17 cellular contexts compared by ENCODE assay signal in the genomic region with DNA sequence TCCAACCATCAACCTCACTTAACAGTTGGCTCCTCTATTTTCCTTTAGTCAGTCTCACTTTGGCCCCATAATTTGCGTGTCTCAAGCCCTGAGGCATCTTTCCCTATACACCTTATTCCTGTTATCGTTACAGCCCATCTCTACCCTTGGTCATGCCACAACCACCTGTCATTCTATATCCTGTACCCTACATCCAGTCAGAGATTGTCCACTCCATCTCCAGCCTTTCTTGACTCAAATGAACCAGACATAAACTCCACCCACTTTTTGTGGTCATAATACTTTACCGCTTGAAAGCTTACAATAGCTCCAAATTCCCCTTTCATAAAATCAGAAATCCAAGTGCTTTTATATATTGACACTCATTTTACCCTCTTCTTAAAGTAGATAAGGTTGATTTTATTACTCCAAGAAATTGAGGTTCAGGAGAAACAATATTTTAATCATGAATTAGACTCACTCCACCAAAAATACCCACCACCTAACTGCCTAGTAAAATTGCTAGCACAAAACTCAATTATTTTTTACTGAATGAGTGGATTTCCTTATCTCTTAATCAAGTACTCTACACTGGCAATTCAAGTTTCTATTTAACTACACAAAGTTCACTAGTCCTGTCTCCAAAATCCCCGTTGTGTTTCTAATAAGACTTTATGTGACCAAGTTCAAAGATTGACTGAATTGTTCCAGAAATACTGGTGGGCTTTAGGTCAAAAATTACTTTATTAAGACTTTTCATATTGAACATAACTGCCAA. TPM values are rescaled to one million over a fixed set of nuclear protein-coding genes. Genes with fewer than 3 reads are reported as not detected.
DNase-seq lines count a peak whose midpoint lies in the region; ATAC-seq and TF ChIP-seq lines count a peak whose summit lies in the region.
"Had no signal": no experiment of that assay in that cellular context is flagged by ENCODE, and none has a peak within 500 bp of the region (broad histone marks: within the 10 kb centered on the region; RNA-seq: fewer than 3 reads in every experiment).

No MANE protein-coding gene starts in this region.

- peaks cover 74% of the 10 kb centered on the region for H3K4me1 Mint-ChIP-seq in activated T-cell treated with anti-CD3 and anti-CD28 coated beads, Interleukin-2, amount 50 U/mL, for 72 hours (ENCODE audit: low read depth)
- H3K4me1 Mint-ChIP-seq in activated CD8-positive, alpha-beta T cell treated with anti-CD3 and anti-CD28 coated beads for 36 hours (ENCODE audit: low read depth) = peaks cover 40% of the 10 kb centered on the region
- H3K4me1 Mint-ChIP-seq in glutamatergic neuron (ENCODE audit: low read depth, unreplicated experiment) = no peaks in the 10 kb centered on the region

- ATAC-seq in activated T-cell treated with anti-CD3 and anti-CD28 coated beads, Interleukin-2, amount 50 U/mL, for 72 hours (replicated peaks in 1 of 2) = peak; percentile 71 to 77
- peak; percentile 47 for ATAC-seq in HG02763 (IDR thresholded peaks at IDR 0.05; ENCODE audit: unreplicated experiment)
- peak; percentile 67 for ATAC-seq in activated CD8-positive, alpha-beta T cell treated with anti-CD3 and anti-CD28 coated beads for 36 hours
- ATAC-seq in stimulated activated naive CD8-positive, alpha-beta T cell treated with anti-CD3 and anti-CD28 coated beads, Interleukin-15, Interleukin-2, amounts not matched to agents 100 U/mL and 50 U/mL, for 24 hours = peak; percentile 69

- no peak for TF ChIP-seq CTCF in activated CD8-positive, alpha-beta T cell treated with anti-CD3 and anti-CD28 coated beads for 36 hours (IDR thresholded peaks at IDR 0.05)
- no peak for TF ChIP-seq CTCF in glutamatergic neuron (IDR thresholded peaks at IDR 0.05; ENCODE audit: partially characterized antibody, unreplicated experiment)

- intact Hi-C loops in activated CD8-positive, alpha-beta T cell treated with anti-CD3 and anti-CD28 coated beads for 36 hours (cut with micrococcal nuclease) = loop anchor here (2.0 kb wide), 1 partner anchor 32 kb away; no protein-coding TSS in a partner anchor
- intact Hi-C loops in posterior cingulate gyrus (cut with DNase I) = no loop called here

- peaks cover 6 to 11% of the 10 kb centered on the region in 2 donors for H3K9me3 Mint-ChIP-seq in activated T-cell treated with anti-CD3 and anti-CD28 coated beads, Interleukin-2, amount 50 U/mL, for 72 hours
- H3K9me3 Mint-ChIP-seq in activated CD8-positive, alpha-beta T cell treated with anti-CD3 and anti-CD28 coated beads for 36 hours = peaks cover 14% of the 10 kb centered on the region
- H3K9me3 Mint-ChIP-seq in glutamatergic neuron (ENCODE audit: unreplicated experiment) = peaks cover 6% of the 10 kb centered on the region

- H3K27me3 Mint-ChIP-seq in activated T-cell treated with anti-CD3 and anti-CD28 coated beads, Interleukin-2, amount 50 U/mL, for 72 hours (ENCODE audit: low read depth) = no peaks in the 10 kb centered on the region
- no peaks in the 10 kb centered on the region for H3K27me3 Mint-ChIP-seq in activated CD8-positive, alpha-beta T cell treated with anti-CD3 and anti-CD28 coated beads for 36 hours
- no peaks in the 10 kb centered on the region for H3K27me3 Mint-ChIP-seq in glutamatergic neuron (ENCODE audit: unreplicated experiment)

- H3K27ac Mint-ChIP-seq in activated T-cell treated with anti-CD3 and anti-CD28 coated beads, Interleukin-2, amount 50 U/mL, for 72 hours = peak overlapping the region; percentile 79
- H3K27ac Mint-ChIP-seq in activated CD8-positive, alpha-beta T cell treated with anti-CD3 and anti-CD28 coated beads for 36 hours = peak overlapping the region; percentile 84
- no peak overlapping the region for H3K27ac Mint-ChIP-seq in glutamatergic neuron (ENCODE audit: unreplicated experiment)

- CTCF ChIA-PET in activated CD8-positive, alpha-beta T cell treated with anti-CD3 and anti-CD28 coated beads for 36 hours (lab: Charles Lee) = interaction anchor here (0.8 to 2.3 kb wide), 5 partner anchors 13 to 114 kb away, joined by 3 to 9 read pairs (median 3); no protein-coding TSS in a partner anchor

- DNase-seq in activated T-cell treated with anti-CD3 and anti-CD28 coated beads, Interleukin-2, amount 50 U/mL, for 72 hours = peak; percentile 24 to 38
- no peak for DNase-seq in activated T-cell treated with anti-CD3 and anti-CD28 coated beads, Interleukin-2, amount 50 U/mL, for 1 hour
- peak; percentile 22 for DNase-seq in activated CD8-positive, alpha-beta T cell treated with anti-CD3 and anti-CD28 coated beads for 36 hours
- no peak for DNase-seq in stimulated activated naive CD8-positive, alpha-beta T cell treated with anti-CD3 and anti-CD28 coated beads, Interleukin-15, Interleukin-2, amounts not matched to agents 100 U/mL and 50 U/mL, for 24 hours
- no peak for DNase-seq in posterior cingulate gyrus
- DNase-seq in NCI-H128 (lab: John Stamatoyannopoulos, UW; ENCODE audit: unreplicated experiment) = no peak
- no peak for DNase-seq in glutamatergic neuron
- DNase-seq: ACHN; activated CD4-positive, CD25-positive, alpha-beta regulatory T cell treated with anti-CD3 and anti-CD28 coated beads, Interleukin-2, amount 50 U/mL, for 72 hours; cortex of kidney; DMS 273 treated with DMSO at 0.1 percent for 48 hours; mesendoderm; NCI-H2107; nucleus accumbens had no signal

- peak overlapping the region; percentile 73 to 74 for H3K4me3 Mint-ChIP-seq in activated T-cell treated with anti-CD3 and anti-CD28 coated beads, Interleukin-2, amount 50 U/mL, for 72 hours
- H3K4me3 Mint-ChIP-seq in activated CD8-positive, alpha-beta T cell treated with anti-CD3 and anti-CD28 coated beads for 36 hours = no peak overlapping the region
- H3K4me3 Mint-ChIP-seq in glutamatergic neuron (ENCODE audit: unreplicated experiment) = no peak overlapping the region

- POLR2A ChIA-PET in activated CD8-positive, alpha-beta T cell treated with anti-CD3 and anti-CD28 coated beads for 36 hours (lab: Charles Lee) = interaction anchor here (1.1 to 2.1 kb wide), 5 partner anchors 10 to 48 kb away, joined by 3 to 5 read pairs (median 4); no protein-coding TSS in a partner anchor

- peaks cover 17 to 24% of the 10 kb centered on the region in 2 donors for H3K36me3 Mint-ChIP-seq in activated T-cell treated with anti-CD3 and anti-CD28 coated beads, Interleukin-2, amount 50 U/mL, for 72 hours (ENCODE audit: insufficient read depth in 2 of 2)
- peaks cover 21% of the 10 kb centered on the region for H3K36me3 Mint-ChIP-seq in activated CD8-positive, alpha-beta T cell treated with anti-CD3 and anti-CD28 coated beads for 36 hours (ENCODE audit: low read depth)
- H3K36me3 Mint-ChIP-seq in glutamatergic neuron (ENCODE audit: unreplicated experiment) = peaks cover 10% of the 10 kb centered on the region

RNA-seq across cellular contexts. Expression of a gene that starts 9.1 kb away (rescaled TPM):
- 100 to 1,000 TPM in 1 of 2 donors, 10 to 100 TPM in 1; 56.3 to 112 TPM for total RNA-seq in activated T-cell treated with anti-CD3 and anti-CD28 coated beads, Interleukin-2, amount 50 U/mL, for 72 hours
- 10 to 100 TPM; 17.4 to 18.8 TPM for total RNA-seq in activated CD8-positive, alpha-beta T cell treated with anti-CD3 and anti-CD28 coated beads for 36 hours
- total RNA-seq in glutamatergic neuron (ENCODE audit: unreplicated experiment) = not detected
- total RNA-seq: fibroblast of lung, M059J had no signal

Comparison
In these comparisons a context has a peak if more than half of its experiments do, and no peak if none do; other contexts are left out.
1. DNase-seq: peak in activated T-cell treated with anti-CD3 and anti-CD28 coated beads, Interleukin-2, amount 50 U/mL, for 72 hours (2 of 2) and activated CD8-positive, alpha-beta T cell treated with anti-CD3 and anti-CD28 coated beads for 36 hours (single experiment); none in activated T-cell treated with anti-CD3 and anti-CD28 coated beads, Interleukin-2, amount 50 U/mL, for 1 hour (single experiment), stimulated activated naive CD8-positive, alpha-beta T cell treated with anti-CD3 and anti-CD28 coated beads, Interleukin-15, Interleukin-2, amounts not matched to agents 100 U/mL and 50 U/mL, for 24 hours (single experiment), posterior cingulate gyrus (0 of 10), NCI-H128 (single experiment) and glutamatergic neuron (single experiment).
2. H3K4me3 Mint-ChIP-seq: peak in activated T-cell treated with anti-CD3 and anti-CD28 coated beads, Interleukin-2, amount 50 U/mL, for 72 hours (2 of 2); none in activated CD8-positive, alpha-beta T cell treated with anti-CD3 and anti-CD28 coated beads for 36 hours (single experiment) and glutamatergic neuron (single experiment).
3. RNA of a gene that starts 9.1 kb away (total RNA-seq): 56.3 to 112 TPM in activated T-cell treated with anti-CD3 and anti-CD28 coated beads, Interleukin-2, amount 50 U/mL, for 72 hours and 17.4 to 18.8 TPM in activated CD8-positive, alpha-beta T cell treated with anti-CD3 and anti-CD28 coated beads for 36 hours; not detected in glutamatergic neuron (single experiment); every median in the first group is over 10 times any median in the second.
4. Peak in every context shown above with its lines, with median percentiles within 50 percentile points of each other: ATAC-seq.